Comparison of ENCODE assay signal across 20 cellular contexts in genomic region chr1:39689635-39690034, GRCh38. TPM values are rescaled to one million over a fixed set of nuclear protein-coding genes. Genes with fewer than 3 reads are reported as not detected.
DNase-seq lines count a peak whose midpoint lies in the region; ATAC-seq and TF ChIP-seq lines count a peak whose summit lies in the region.
"Had no signal": no experiment of that assay in that cellular context is flagged by ENCODE, and none has a peak within 500 bp of the region (broad histone marks: within the 10 kb centered on the region; RNA-seq: fewer than 3 reads in every experiment).

No MANE protein-coding gene starts in this region.

- no peaks in the 10 kb centered on the region for H4K20me1 ChIP-seq in smooth muscle cell (ENCODE audit: low read depth)

- H3K4me1 Mint-ChIP-seq in T-cell (peaks cover 43 to 54% (median 45%) of the 10 kb centered on the region in 3 donors), natural killer cell (peaks cover 11 to 19% of the 10 kb centered on the region in 2 donors), chondrocyte (ENCODE audit: low read depth) (peaks cover 12% of the 10 kb centered on the region)

- no peaks in the 10 kb centered on the region for H3K9me3 ChIP-seq in smooth muscle cell (replicated peaks; ENCODE audit: low read depth)
- H3K9me3 ChIP-seq: psoas muscle had no signal

- peaks cover 7% of the 10 kb centered on the region for H3K4me1 ChIP-seq in smooth muscle cell (ENCODE audit: low read depth)

- H3K9me3 Mint-ChIP-seq in T-cell (no peaks in the 10 kb centered on the region), natural killer cell (no peaks in the 10 kb centered on the region), chondrocyte (ENCODE audit: low read depth) (no peaks in the 10 kb centered on the region)
- H3K9me3 Mint-ChIP-seq: dendritic cell treated with granulocyte-macrophage colony-stimulating factor and Interleukin-4, amounts not matched to agents 40 ng/mL and 50 ng/mL, for 4 days had no signal

- CTCF ChIA-PET in T-cell (lab: Charles Lee) = no interaction called here

- no peak overlapping the region for H3K9ac ChIP-seq in smooth muscle cell (ENCODE audit: low read depth)

- POLR2A ChIA-PET in T-cell (lab: Charles Lee) = interaction anchor here in 1 of 2 donors (0.7 kb wide), 1 partner anchor 16 kb away, joined by 3 read pairs; no protein-coding TSS in a partner anchor

- no peak overlapping the region for H2AFZ ChIP-seq in smooth muscle cell (ENCODE audit: low read depth)

- no peaks in the 10 kb centered on the region for H3F3A ChIP-seq in smooth muscle cell (ENCODE audit: low read depth)

- ATAC-seq in T-cell (replicated peaks in 1 of 4) (no peak), natural killer cell (no peak)
- ATAC-seq: psoas muscle; stimulated activated naive CD8-positive, alpha-beta T cell treated with anti-CD3 and anti-CD28 coated beads, Interleukin-15, Interleukin-2, amounts not matched to agents 100 U/mL and 50 U/mL, for 24 hours had no signal

- no peak overlapping the region for H3K4me3 ChIP-seq in smooth muscle cell
- H3K4me3 ChIP-seq: psoas muscle had no signal

- H3K36me3 Mint-ChIP-seq in T-cell = peaks cover 10% of the 10 kb centered on the region
- H3K36me3 Mint-ChIP-seq in natural killer cell = no peaks in the 10 kb centered on the region
- no peaks in the 10 kb centered on the region for H3K36me3 Mint-ChIP-seq in chondrocyte (ENCODE audit: low read depth)

- no peaks in the 10 kb centered on the region for H3K79me2 ChIP-seq in smooth muscle cell (ENCODE audit: low read depth)

- intact Hi-C loops in natural killer cell (cut with micrococcal nuclease) = no loop called here

- no peaks in the 10 kb centered on the region for H3K36me3 ChIP-seq in smooth muscle cell (ENCODE audit: low read depth)

- DNase-seq in NCI-H1417 (lab: John Stamatoyannopoulos, UW) (peak in 2 of 3 experiments; percentile 31 to 72), NCI-H1417 treated with DMSO at 0.1 percent for 48 hours (lab: John Stamatoyannopoulos, UW) (no peak), G401 (ENCODE audit: low spot score) (peak; percentile 89), T-cell (no peak), natural killer cell (no peak), NCI-H1436 treated with DMSO at 0.1 percent for 48 hours (lab: John Stamatoyannopoulos, UW) (no peak), smooth muscle cell (lab: John Stamatoyannopoulos, UW; ENCODE audit: unreplicated experiment) (no peak), chondrocyte (ENCODE audit: low spot score) (no peak)
- DNase-seq: activated CD8-positive, alpha-beta memory T cell treated with anti-CD3 and anti-CD28 coated beads for 24 hours; activated gamma-delta T cell; COR-L47; H9; left ventricle myocardium superior; NCI-H187 treated with DMSO at 0.1 percent for 48 hours; psoas muscle; stimulated activated naive CD8-positive, alpha-beta T cell treated with anti-CD3 and anti-CD28 coated beads, Interleukin-15, Interleukin-2, amounts not matched to agents 100 U/mL and 50 U/mL, for 24 hours had no signal

- H3K4me3 Mint-ChIP-seq in T-cell (peak overlapping the region; percentile 85 to 91 (median 86)), natural killer cell (peak overlapping the region; percentile 58), chondrocyte (ENCODE audit: unreplicated experiment) (no peak overlapping the region)
- H3K4me3 Mint-ChIP-seq: dendritic cell treated with granulocyte-macrophage colony-stimulating factor and Interleukin-4, amounts not matched to agents 40 ng/mL and 50 ng/mL, for 4 days had no signal

- H3K27ac Mint-ChIP-seq in T-cell (peak overlapping the region in 1 of 2 donors; percentile 76), natural killer cell (peak overlapping the region in 1 of 2 donors; percentile 69), chondrocyte (ENCODE audit: unreplicated experiment) (no peak overlapping the region)
- H3K27ac Mint-ChIP-seq: dendritic cell treated with granulocyte-macrophage colony-stimulating factor and Interleukin-4, amounts not matched to agents 40 ng/mL and 50 ng/mL, for 4 days; H9 had no signal

- in situ Hi-C loops in G401 (cut with HindIII; ENCODE audit: low sequenced_read_pairs) = no loop called here

- H3K4me2 ChIP-seq in smooth muscle cell = no peak overlapping the region

- no peak for TF ChIP-seq CTCF in natural killer cell (IDR thresholded peaks at IDR 0.05)
- TF ChIP-seq CTCF in smooth muscle cell (IDR thresholded peaks at IDR 0.05; ENCODE audit: borderline replicate concordance, insufficient read depth, poor library complexity, severe bottlenecking) = no peak
- no peak for TF ChIP-seq CTCF in chondrocyte (IDR thresholded peaks at IDR 0.05)

- H3K27ac ChIP-seq in smooth muscle cell (ENCODE audit: low read depth) = no peak overlapping the region
- H3K27ac ChIP-seq: epithelial cell of prostate, psoas muscle had no signal

- H3K27me3 ChIP-seq in smooth muscle cell (ENCODE audit: low read depth) = peaks cover 95% of the 10 kb centered on the region

- H3K27me3 Mint-ChIP-seq in T-cell = peaks cover 8 to 9% of the 10 kb centered on the region in 2 donors
- peaks cover 41 to 55% of the 10 kb centered on the region in 2 donors for H3K27me3 Mint-ChIP-seq in natural killer cell (ENCODE audit: low read depth in 2 of 2)
- peaks cover 69% of the 10 kb centered on the region for H3K27me3 Mint-ChIP-seq in chondrocyte (ENCODE audit: low read depth)

RNA-seq across cellular contexts. Expression of gene HPCAL4, which starts 1.6 kb away (rescaled TPM):
- total RNA-seq in G401 (2014; rRNA removed; shearing (Covaris generic)) = 0.62 and 1.9 TPM in 2 replicates
- 10 to 100 TPM; 10.3 to 38.5 (median 28.5) TPM for total RNA-seq in T-cell
- total RNA-seq in natural killer cell = 1 to 10 TPM in 2 of 3 donors, under 1 TPM in 1; 0.78 to 1.6 (median 1.3) TPM
- total RNA-seq in smooth muscle cell = 0.04 and 0.22 TPM in 2 replicates
- polyA plus RNA-seq in smooth muscle cell = 0.17 TPM in 1 of 2 replicates, not detected in the other
- not detected in 3 replicates for total RNA-seq in chondrocyte
- total RNA-seq: HT-29 had no signal

RNA-seq across cellular contexts. Expression of gene NT5C1A, which starts 17.7 kb away (rescaled TPM):
- total RNA-seq in G401 (2014; rRNA removed; shearing (Covaris generic)) = not detected in 2 replicates
- total RNA-seq in T-cell = 1 to 10 TPM in 1 of 5 donors, under 1 TPM in 3, not detected in 1; 0.22 to 1.3 (median 0.42) TPM
- not detected for total RNA-seq in natural killer cell
- total RNA-seq in smooth muscle cell = not detected in 2 replicates
- polyA plus RNA-seq in smooth muscle cell = not detected in 2 replicates
- total RNA-seq in chondrocyte = 0.31 to 0.32 TPM in 2 of 3 replicates, not detected in the other
- total RNA-seq: H9, HT-29 had no signal

RNA-seq across cellular contexts. Expression of gene PPIE, which starts 49.0 kb away (rescaled TPM):
- 80.4 and 86.0 TPM in 2 replicates for total RNA-seq in G401 (2014; rRNA removed; shearing (Covaris generic))
- total RNA-seq in T-cell = 10 to 100 TPM; 50.8 to 72.6 (median 58.7) TPM
- 10 to 100 TPM; 44.3 to 62.8 (median 59.8) TPM for total RNA-seq in natural killer cell
- total RNA-seq in smooth muscle cell = 45.1 and 47.8 TPM in 2 replicates
- polyA plus RNA-seq in smooth muscle cell = 62.0 and 75.9 TPM in 2 replicates
- 31.5 to 32.7 TPM (median 32.6 TPM) in 3 replicates for total RNA-seq in chondrocyte

RNA-seq across cellular contexts. Expression of gene HEYL, which starts 50.2 kb away (rescaled TPM):
- 0.07 and 1.2 TPM in 2 replicates for total RNA-seq in G401 (2014; rRNA removed; shearing (Covaris generic))
- total RNA-seq in T-cell = under 1 TPM in 2 of 5 donors, not detected in 3; 0.15 to 0.25 TPM
- total RNA-seq in natural killer cell = not detected
- 5.1 and 7.8 TPM in 2 replicates for total RNA-seq in smooth muscle cell
- 12.2 and 16.5 TPM in 2 replicates for polyA plus RNA-seq in smooth muscle cell
- total RNA-seq in chondrocyte = 11.8 to 65.1 TPM (median 63.2 TPM) in 3 replicates
- total RNA-seq: T-helper 1 cell treated with Interleukin-12 subunit alpha and Interleukin-12 subunit beta and Interleukin-4 antibody, amounts not matched to agents 30 ng/mL and 1 ng/mL, for 36 hours had no signal

Comparison
In these comparisons a context has a peak if more than half of its experiments do, and no peak if none do; other contexts are left out.
1. DNase-seq: peak in NCI-H1417 (2 of 3) and G401 (single experiment); none in NCI-H1417 treated with DMSO at 0.1 percent for 48 hours (single experiment), T-cell (0 of 34), natural killer cell (single experiment), NCI-H1436 treated with DMSO at 0.1 percent for 48 hours (single experiment), smooth muscle cell (single experiment) and chondrocyte (single experiment).